Comparison of ENCODE assay signal across 22 cellular contexts in the genomic region with DNA sequence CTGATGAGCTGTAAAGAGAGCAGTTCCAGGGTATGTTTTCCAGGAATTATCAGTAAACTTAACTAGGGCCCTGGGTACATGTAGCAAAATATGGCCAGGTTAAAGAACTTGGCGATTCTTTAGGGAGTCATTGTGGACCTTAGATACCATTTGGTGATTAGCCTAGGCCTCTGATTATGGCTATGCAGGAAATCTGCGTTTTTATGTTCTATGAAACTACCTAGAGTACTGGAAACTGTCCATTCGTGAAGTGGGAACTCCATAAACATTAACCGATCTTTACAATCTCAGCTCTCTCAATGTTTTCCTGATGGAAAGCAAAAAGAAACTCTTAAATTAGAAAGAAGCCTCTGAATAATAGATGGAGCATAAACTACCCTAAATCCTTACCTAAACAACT.
"Had no signal": no experiment of that assay in that cellular context is flagged by ENCODE, and none has a peak within 500 bp of the region (broad histone marks: within the 10 kb centered on the region; RNA-seq: fewer than 3 reads in every experiment).

No MANE protein-coding gene starts in this region.

- ATAC-seq: activated CD8-positive, alpha-beta T cell treated with anti-CD3 and anti-CD28 coated beads for 36 hours; left lobe of liver; naive thymus-derived CD4-positive, alpha-beta T cell; right lobe of liver; SK-N-SH treated with all-trans-retinoic acid at 6 μM for 48 hours; stimulated activated effector memory CD8-positive, alpha-beta T cell treated with anti-CD3 and anti-CD28 coated beads, Interleukin-12 subunit alpha, Interleukin-12 subunit beta, amount 100 ng/mL, for 72 hours; T-helper 17 cell; WTC11 had no signal

- H3K36me3 ChIP-seq: right lobe of liver had no signal

- H3K9me3 ChIP-seq: right lobe of liver had no signal

- H3K27me3 ChIP-seq: right lobe of liver had no signal

- DNase-seq: activated CD4-positive, alpha-beta T cell treated with anti-CD3 and anti-CD28 coated beads for 1 hour; activated CD4-positive, alpha-beta T cell treated with anti-CD3 and anti-CD28 coated beads, Interleukin-2, amount 50 U/mL, for 1 hour; activated CD8-positive, alpha-beta T cell treated with anti-CD3 and anti-CD28 coated beads for 36 hours; activated naive CD4-positive, alpha-beta T cell treated with Interleukin-2 at 50 U/mL for 16 hours; activated T-cell treated with anti-CD3 and anti-CD28 coated beads, Interleukin-2, amount 50 U/mL, for 48 hours; anterior cingulate cortex; effector memory CD4-positive, alpha-beta T cell; head of caudate nucleus; hypothalamus; immature natural killer cell; kidney; naive thymus-derived CD4-positive, alpha-beta T cell; right lobe of liver; stimulated activated CD4-positive, alpha-beta T cell treated with anti-CD3 and anti-CD28 coated beads, Interleukin-12 subunit alpha, Interleukin-12 subunit beta, amount 100 ng/mL, for 4 hours; stimulated activated CD4-positive, alpha-beta T cell treated with anti-CD3 and anti-CD28 coated beads, Interleukin-4, amount 100 ng/mL, for 1 hour; substantia nigra; T-helper 17 cell; T1000 had no signal

- H3K4me1 ChIP-seq: right lobe of liver had no signal

- H3K4me3 ChIP-seq: right lobe of liver had no signal

- H3K27ac ChIP-seq: right lobe of liver had no signal
